In genomic region chr18:52907942-52908341, GRCh38 we compare ENCODE assay signal across 17 cellular contexts.
"Had no signal": no experiment of that assay in that cellular context is flagged by ENCODE, and none has a peak within 500 bp of the region (broad histone marks: within the 10 kb centered on the region; RNA-seq: fewer than 3 reads in every experiment).

No MANE protein-coding gene starts in this region.

- ATAC-seq: left cardiac atrium; left ventricle myocardium superior; natural killer cell treated with Interleukin-12 subunit alpha and Interleukin-12 subunit beta and Interleukin-15 and Interleukin-18, amount 100 ng/mL, for 72 hours; right cardiac atrium; stimulated activated memory B cell treated with anti-CD40 and anti-IgM and Interleukin-4, amounts not matched to agents 10 μg/mL and 1 μg/mL and 100 μg/mL, for 72 hours had no signal

- DNase-seq: dermis blood vessel endothelial cell; foreskin melanocyte; kidney; left cardiac atrium; left ventricle myocardium superior; mesenchymal stem cell; midbrain; ovary; right cardiac atrium; stimulated activated CD4-positive, alpha-beta T cell treated with anti-CD3 and anti-CD28 coated beads, Interleukin-4, amount 100 ng/mL, for 24 hours; testis had no signal

- H3K4me2 ChIP-seq: hepatocyte, neural progenitor cell had no signal

- H3K36me3 ChIP-seq: neural progenitor cell, ovary, tibial nerve had no signal

- H3K4me3 ChIP-seq: hepatocyte, lung, neural progenitor cell, ovary, testis had no signal

- H3K4me1 ChIP-seq: neural progenitor cell, testis had no signal

- H3K9ac ChIP-seq: neural progenitor cell had no signal

- H2AFZ ChIP-seq: hepatocyte, neural progenitor cell had no signal

- H3K27me3 ChIP-seq: hepatocyte, neural progenitor cell, ovary, testis, tibial nerve had no signal

- H3K79me2 ChIP-seq: hepatocyte had no signal

- H3K27ac ChIP-seq: hepatocyte, neural progenitor cell, ovary, testis had no signal

- H3K9me3 ChIP-seq: ovary, testis, tibial nerve had no signal
